ENCODE assay signal across 24 cellular contexts in the genomic region with DNA sequence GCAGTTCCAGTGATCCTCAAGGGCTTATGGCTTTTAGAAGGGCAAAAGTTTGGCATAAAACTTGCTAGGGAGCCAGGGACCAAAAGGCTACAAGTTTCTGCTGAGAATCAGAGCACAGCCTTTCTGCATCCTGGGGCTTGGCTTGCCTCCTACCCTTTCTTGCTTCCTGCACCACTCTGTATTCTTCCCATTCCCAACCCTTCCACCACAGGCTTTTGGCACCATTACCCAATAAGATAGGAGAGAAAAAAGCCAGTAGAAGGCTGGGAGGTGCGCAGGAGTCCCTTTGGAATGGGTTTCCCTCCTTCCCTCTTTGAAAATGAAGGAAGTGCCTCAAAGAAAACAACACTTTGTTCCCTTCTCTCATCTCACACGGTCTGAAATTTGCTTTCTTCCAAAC.
DNase-seq lines count a peak whose midpoint lies in the region; ATAC-seq, FAIRE-seq and TF ChIP-seq lines count a peak whose summit lies in the region.
"Had no signal": no experiment of that assay in that cellular context is flagged by ENCODE, and none has a peak within 500 bp of the region (broad histone marks: within the 10 kb centered on the region; RNA-seq: fewer than 3 reads in every experiment).

No MANE protein-coding gene starts in this region.

- peak overlapping the region; percentile 22 for H3K9ac ChIP-seq in Loucy (ENCODE audit: low read depth, low read length, poor library complexity, severe bottlenecking)
- no peak overlapping the region for H3K9ac ChIP-seq in astrocyte (ENCODE audit: low read length)

- 0 out of 2 replicates have a peak, but pooled peaks cover 2% of the 10 kb centered on the region for H3F3A ChIP-seq in Loucy (ENCODE audit: low read depth)

- peaks cover 67% of the 10 kb centered on the region for H3K4me1 ChIP-seq in Loucy (ENCODE audit: insufficient read depth, low read length, poor library complexity, severe bottlenecking)
- H3K4me1 ChIP-seq in astrocyte (ENCODE audit: insufficient read depth, low read length) = peaks cover 4% of the 10 kb centered on the region
- no peaks in the 10 kb centered on the region for H3K4me1 ChIP-seq in mesodermal cell (ENCODE audit: control insufficient read depth, insufficient read depth, low read length, poor library complexity, severe bottlenecking)
- no peaks in the 10 kb centered on the region for H3K4me1 ChIP-seq in osteoblast (ENCODE audit: insufficient read depth, low read length)
- H3K4me1 ChIP-seq in gastrocnemius medialis = no peaks in the 10 kb centered on the region
- H3K4me1 ChIP-seq: HAP-1 had no signal

- TF ChIP-seq CTCF in Loucy (conservative IDR thresholded peaks at IDR 0.05; ENCODE audit: low read length) (no peak), astrocyte (IDR thresholded peaks at IDR 0.05; ENCODE audit: insufficient read depth, low read depth, low read length) (no peak), osteoblast (IDR thresholded peaks at IDR 0.05; ENCODE audit: extremely low read depth, low read depth, low read length) (no peak), gastrocnemius medialis (IDR thresholded peaks at IDR 0.05 in 4 of 5, conservative IDR thresholded peaks at IDR 0.05 in 1 of 5) (no peak)

- H3K9me3 ChIP-seq in Loucy (ENCODE audit: insufficient read depth, low read depth, low read length) (peaks cover 7% of the 10 kb centered on the region; the same call in 1 of the 2 replicates), astrocyte (ENCODE audit: insufficient read depth, low read depth, low read length) (no peaks in the 10 kb centered on the region), mesodermal cell (ENCODE audit: control insufficient read depth, low read length) (no peaks in the 10 kb centered on the region), osteoblast (ENCODE audit: low read depth, low read length) (no peaks in the 10 kb centered on the region), gastrocnemius medialis (no peaks in the 10 kb centered on the region)
- H3K9me3 ChIP-seq: HAP-1 had no signal

- H3K79me2 ChIP-seq in Loucy (ENCODE audit: insufficient read depth, low read length) (no peaks in the 10 kb centered on the region), astrocyte (ENCODE audit: insufficient read depth, low read length) (no peaks in the 10 kb centered on the region), osteoblast (ENCODE audit: insufficient read depth, low read length) (no peaks in the 10 kb centered on the region)

- H3K4me2 ChIP-seq in Loucy (ENCODE audit: low read depth, low read length, poor library complexity, severe bottlenecking) = no peak overlapping the region
- H3K4me2 ChIP-seq in astrocyte (ENCODE audit: low read length) = no peak overlapping the region
- no peak overlapping the region for H3K4me2 ChIP-seq in osteoblast (ENCODE audit: insufficient read depth, low read length)

- intact Hi-C loops in gastrocnemius medialis (cut with DNase I; ENCODE audit: low total_unique reads) = no loop called here

- WGBS in mesodermal cell (ENCODE audit: insufficient coverage in 2 of 2), 2 experiments = 63 to 80% methylated on average over 1 of the region's 2 CpGs

- no peaks in the 10 kb centered on the region for H3K9me2 ChIP-seq in Loucy (replicated peaks; ENCODE audit: low read depth, low read length)

- H3K4me1 Mint-ChIP-seq in astrocyte (ENCODE audit: low read depth, unreplicated experiment) = peaks cover 2% of the 10 kb centered on the region

- DNase-seq in astrocyte (ENCODE audit: low read depth) (no peak), osteoblast (ENCODE audit: insufficient read length, low spot score, missing footprints) (no peak), gastrocnemius medialis (no peak), islet precursor cell (no peak), GM19239 (ENCODE audit: insufficient read length, low spot score) (no peak)
- DNase-seq: Calu3; CD8-positive, alpha-beta memory T cell; DMS153; GF-D8; KBM-7; NCI-H1092 treated with DMSO at 0.1 percent for 48 hours; NCI-H1436 treated with DMSO at 0.1 percent for 48 hours; NCI-H1930; NCI-H226; NCI-H510A treated with DMSO at 0.1 percent for 48 hours; NCI-H748 treated with DMSO at 0.1 percent for 48 hours; SIG-M5 had no signal

- no peaks in the 10 kb centered on the region for H3K27me3 Mint-ChIP-seq in astrocyte (ENCODE audit: low read depth, unreplicated experiment)

- no peak overlapping the region for H3K4me3 ChIP-seq in Loucy (ENCODE audit: low read length, poor library complexity, severe bottlenecking)
- H3K4me3 ChIP-seq in astrocyte (ENCODE audit: insufficient read depth, low read depth, low read length) = no peak overlapping the region
- no peak overlapping the region for H3K4me3 ChIP-seq in mesodermal cell (ENCODE audit: extremely low read depth, insufficient read depth, low read length, poor library complexity, severe bottlenecking)
- H3K4me3 ChIP-seq in osteoblast (ENCODE audit: insufficient read depth, low read length) = no peak overlapping the region
- no peak overlapping the region for H3K4me3 ChIP-seq in gastrocnemius medialis
- H3K4me3 ChIP-seq: HAP-1 had no signal

- FAIRE-seq in astrocyte (lab: Jason Lieb, UNC) = no peak
- no peak for FAIRE-seq in GM19239 (lab: Jason Lieb, UNC)
- FAIRE-seq: A204.1 had no signal

- no peak overlapping the region for H3K27ac Mint-ChIP-seq in astrocyte (ENCODE audit: unreplicated experiment)
- H3K27ac Mint-ChIP-seq: CD8-positive, alpha-beta memory T cell had no signal

- H4K20me1 ChIP-seq in Loucy (ENCODE audit: insufficient read depth, low read length, poor library complexity, severe bottlenecking) (no peaks in the 10 kb centered on the region), astrocyte (ENCODE audit: insufficient read depth, low read length) (no peaks in the 10 kb centered on the region), osteoblast (ENCODE audit: insufficient read depth, low read length) (no peaks in the 10 kb centered on the region)

- no peak for TF ChIP-seq POLR2A in gastrocnemius medialis (IDR thresholded peaks at IDR 0.05)

- H3K27me3 ChIP-seq in Loucy (ENCODE audit: insufficient read depth, low read length, poor library complexity, severe bottlenecking) (no peaks in the 10 kb centered on the region), astrocyte (ENCODE audit: insufficient read depth, low read length) (no peaks in the 10 kb centered on the region), osteoblast (ENCODE audit: insufficient read depth, low read length) (no peaks in the 10 kb centered on the region), gastrocnemius medialis (no peaks in the 10 kb centered on the region)

- no peak for ATAC-seq in gastrocnemius medialis
- ATAC-seq: Panc1, SK-N-SH treated with all-trans-retinoic acid at 6 μM for 48 hours had no signal

- H2AFZ ChIP-seq in Loucy (ENCODE audit: low read length) = peak overlapping the region; percentile 73
- peak overlapping the region; percentile 29 for H2AFZ ChIP-seq in astrocyte (ENCODE audit: low read depth, low read length)
- H2AFZ ChIP-seq in osteoblast (ENCODE audit: low read length) = peak overlapping the region; percentile 26

- in situ Hi-C loops in gastrocnemius medialis (cut with MboI; ENCODE audit: low sequenced_read_pairs in 4 of 4) = no loop called here

- H3K36me3 Mint-ChIP-seq in astrocyte (ENCODE audit: low read depth, unreplicated experiment) = no peaks in the 10 kb centered on the region
- H3K36me3 Mint-ChIP-seq: CD8-positive, alpha-beta memory T cell had no signal

- no peaks in the 10 kb centered on the region for H3K36me3 ChIP-seq in Loucy (ENCODE audit: insufficient read depth, low read length)
- no peaks in the 10 kb centered on the region for H3K36me3 ChIP-seq in astrocyte (ENCODE audit: insufficient read depth, low read length)
- no peaks in the 10 kb centered on the region for H3K36me3 ChIP-seq in mesodermal cell (ENCODE audit: control insufficient read depth, insufficient read depth, low read length)
- no peaks in the 10 kb centered on the region for H3K36me3 ChIP-seq in osteoblast (ENCODE audit: insufficient read depth, low read length)
- no peaks in the 10 kb centered on the region for H3K36me3 ChIP-seq in gastrocnemius medialis
- H3K36me3 ChIP-seq: HAP-1 had no signal

- no peaks in the 10 kb centered on the region for H3K9me3 Mint-ChIP-seq in astrocyte (ENCODE audit: unreplicated experiment)

- no peak overlapping the region for H3K4me3 Mint-ChIP-seq in astrocyte (ENCODE audit: unreplicated experiment)
- H3K4me3 Mint-ChIP-seq: CD8-positive, alpha-beta memory T cell had no signal

- no peak overlapping the region for H3K27ac ChIP-seq in astrocyte (ENCODE audit: low read depth, low read length)
- H3K27ac ChIP-seq in mesodermal cell (ENCODE audit: low read depth, low read length, severe bottlenecking) = peak overlapping the region; percentile 10
- H3K27ac ChIP-seq in osteoblast (ENCODE audit: low read depth, low read length) = no peak overlapping the region
- no peak overlapping the region for H3K27ac ChIP-seq in gastrocnemius medialis
- H3K27ac ChIP-seq: C4-2B had no signal
